11 cellular contexts compared by ENCODE assay signal in genomic region chr18:70700496-70700895, GRCh38.
"Had no signal": no experiment of that assay in that cellular context is flagged by ENCODE, and none has a peak within 500 bp of the region (broad histone marks: within the 10 kb centered on the region; RNA-seq: fewer than 3 reads in every experiment).

No MANE protein-coding gene starts in this region.

- H3K4me1 Mint-ChIP-seq: GM23338, H9 had no signal

- H3K4me1 ChIP-seq: HAP-1 had no signal

- H3K4me3 ChIP-seq: GM23248, GM23338, HAP-1 had no signal

- H3K9ac ChIP-seq: GM23248 had no signal

- H3K9me3 ChIP-seq: HAP-1 had no signal

- H2AFZ ChIP-seq: GM23248, GM23338 had no signal

- H3K36me3 ChIP-seq: HAP-1 had no signal

- H3K4me3 Mint-ChIP-seq: GM23338, H9, HFFc6 had no signal

- H3K27ac Mint-ChIP-seq: GM23338, H9, HFFc6 had no signal

- H3K4me2 ChIP-seq: GM23338 had no signal

- FAIRE-seq: H1, H54 had no signal

- DNase-seq: GM23248, GOT3, H7, H9, HCEC 1CT, HFFc6 had no signal

- H3K27ac ChIP-seq: GM23248 had no signal

- ATAC-seq: GM23338, HCT116 had no signal
